ENCODE assay signal across 17 cellular contexts in genomic region chr3:127443581-127444375, GRCh38.
DNase-seq lines count a peak whose midpoint lies in the region; ATAC-seq and TF ChIP-seq lines count a peak whose summit lies in the region.
"Had no signal": no experiment of that assay in that cellular context is flagged by ENCODE, and none has a peak within 500 bp of the region (broad histone marks: within the 10 kb centered on the region; RNA-seq: fewer than 3 reads in every experiment).

No MANE protein-coding gene starts in this region.

- H2AFZ ChIP-seq in osteoblast (ENCODE audit: low read length) = no peak overlapping the region

- no peaks in the 10 kb centered on the region for H3K9me3 ChIP-seq in osteoblast (ENCODE audit: low read depth, low read length)
- H3K9me3 ChIP-seq: Caco-2, heart left ventricle had no signal

- DNase-seq in left cardiac atrium (peak; percentile 11), left ventricle myocardium superior (no peak), ecto neural progenitor cell (ENCODE audit: low spot score) (peak; percentile 45), osteoblast (ENCODE audit: insufficient read length, low spot score, missing footprints) (peak; percentile 62), GM13976 (ENCODE audit: low spot score) (no peak)
- no peak for DNase-seq in activated CD4-positive, alpha-beta T cell treated with anti-CD3 and anti-CD28 coated beads, Interleukin-2, amount 50 U/mL, for 1 hour
- no peak for DNase-seq in activated CD4-positive, alpha-beta T cell treated with anti-CD3 and anti-CD28 coated beads for 1 hour
- DNase-seq: ACHN; activated CD4-positive, alpha-beta T cell treated with anti-CD3 and anti-CD28 coated beads, Interleukin-2, amount 10 ng/mL, durations not matched to agents 24 days and 14 days; central memory CD4-positive, alpha-beta T cell; DND-41; naive thymus-derived CD8-positive, alpha-beta T cell; NCI-H1105 treated with DMSO at 0.1 percent for 48 hours; NCI-H2081 treated with DMSO at 0.1 percent for 48 hours; NCI-H510A treated with DMSO at 0.1 percent for 48 hours had no signal

- no peak overlapping the region for H3K4me3 ChIP-seq in osteoblast (ENCODE audit: insufficient read depth, low read length)
- H3K4me3 ChIP-seq: heart left ventricle had no signal

- intact Hi-C loops in left cardiac atrium (cut with DNase I) (no loop called here), left ventricle myocardium superior (cut with micrococcal nuclease) (no loop called here)

- no peaks in the 10 kb centered on the region for H3K27me3 ChIP-seq in osteoblast (ENCODE audit: insufficient read depth, low read length)

- no peak overlapping the region for H3K27ac ChIP-seq in osteoblast (ENCODE audit: low read depth, low read length)
- H3K27ac ChIP-seq: heart left ventricle had no signal

- H3K36me3 ChIP-seq in osteoblast (ENCODE audit: insufficient read depth, low read length) = no peaks in the 10 kb centered on the region
- H3K36me3 ChIP-seq: heart left ventricle had no signal

- in situ Hi-C loops in GM13976 (cut with MboI; ENCODE audit: low sequenced_read_pairs, unreplicated experiment) = loop anchor here (25.0 kb wide), 1 partner anchor 756 kb away; no protein-coding TSS in a partner anchor

- TF ChIP-seq CTCF in osteoblast (IDR thresholded peaks at IDR 0.05; ENCODE audit: extremely low read depth, low read depth, low read length) = no peak
- TF ChIP-seq CTCF in GM13976 (IDR thresholded peaks at IDR 0.05; ENCODE audit: borderline replicate concordance, control extremely low read depth, extremely low read depth, insufficient read depth, missing control alignments) = no peak

- no peaks in the 10 kb centered on the region for H3K79me2 ChIP-seq in osteoblast (ENCODE audit: insufficient read depth, low read length)

- H3K4me2 ChIP-seq in osteoblast (ENCODE audit: insufficient read depth, low read length) = no peak overlapping the region

- ATAC-seq in left cardiac atrium (no peak), left ventricle myocardium superior (no peak)
- ATAC-seq: naive thymus-derived CD8-positive, alpha-beta T cell had no signal

- no peaks in the 10 kb centered on the region for H3K4me1 ChIP-seq in osteoblast (ENCODE audit: insufficient read depth, low read length)
- H3K4me1 ChIP-seq: Caco-2, heart left ventricle had no signal

- H4K20me1 ChIP-seq in osteoblast (ENCODE audit: insufficient read depth, low read length) = no peaks in the 10 kb centered on the region

Comparison
In these comparisons a context has a peak if more than half of its experiments do, and no peak if none do; other contexts are left out.
1. DNase-seq: peak in left cardiac atrium (single experiment), ecto neural progenitor cell (single experiment) and osteoblast (single experiment); none in left ventricle myocardium superior (single experiment), activated CD4-positive, alpha-beta T cell treated with anti-CD3 and anti-CD28 coated beads, Interleukin-2, amount 50 U/mL, for 1 hour (single experiment), GM13976 (single experiment) and activated CD4-positive, alpha-beta T cell treated with anti-CD3 and anti-CD28 coated beads for 1 hour (single experiment).